10 cellular contexts compared by ENCODE assay signal in genomic region chr2:207394812-207395534, GRCh38.
DNase-seq lines count a peak whose midpoint lies in the region; ATAC-seq and TF ChIP-seq lines count a peak whose summit lies in the region.
"Had no signal": no experiment of that assay in that cellular context is flagged by ENCODE, and none has a peak within 500 bp of the region (broad histone marks: within the 10 kb centered on the region; RNA-seq: fewer than 3 reads in every experiment).

No MANE protein-coding gene starts in this region.

- H3K36me3 Mint-ChIP-seq in MCF 10A (ENCODE audit: insufficient read depth, unreplicated experiment) = no peaks in the 10 kb centered on the region
- H3K36me3 Mint-ChIP-seq in stimulated activated naive CD8-positive, alpha-beta T cell treated with anti-CD3 and anti-CD28 coated beads, Interleukin-15, Interleukin-2, amounts not matched to agents 100 ng/mL and 50 ng/mL, for 24 hours (ENCODE audit: low read depth) = no peaks in the 10 kb centered on the region
- H3K36me3 Mint-ChIP-seq: activated naive CD8-positive, alpha-beta T cell treated with anti-CD3 and anti-CD28 coated beads, Interleukin-2, amount 10 ng/mL, durations not matched to agents 7 days and 5 days had no signal

- ATAC-seq in GM19351 (IDR thresholded peaks at IDR 0.05; ENCODE audit: unreplicated experiment) (no peak), HG03135 (IDR thresholded peaks at IDR 0.05; ENCODE audit: unreplicated experiment) (no peak)

- intact Hi-C loops in MCF 10A (cut with micrococcal nuclease) (loop anchor here (1.0 to 2.0 kb wide), 6 partner anchors 60 to 229 kb away; no protein-coding TSS in a partner anchor), breast epithelium (cut with DNase I; ENCODE audit: low total_unique reads) (no loop called here)

- no peak for TF ChIP-seq POLR2A in breast epithelium (IDR thresholded peaks at IDR 0.05)

- no peak overlapping the region for H3K4me3 ChIP-seq in breast epithelium
- H3K4me3 ChIP-seq: pancreas had no signal

- no peak overlapping the region for H3K4me3 Mint-ChIP-seq in MCF 10A (ENCODE audit: unreplicated experiment)
- H3K4me3 Mint-ChIP-seq in stimulated activated naive CD8-positive, alpha-beta T cell treated with anti-CD3 and anti-CD28 coated beads, Interleukin-15, Interleukin-2, amounts not matched to agents 100 ng/mL and 50 ng/mL, for 24 hours = no peak overlapping the region
- H3K4me3 Mint-ChIP-seq: activated naive CD8-positive, alpha-beta T cell treated with anti-CD3 and anti-CD28 coated beads, Interleukin-2, amount 10 ng/mL, durations not matched to agents 7 days and 5 days had no signal

- H3K27ac Mint-ChIP-seq in MCF 10A (ENCODE audit: low read depth, unreplicated experiment) = peak overlapping the region; percentile 85
- H3K27ac Mint-ChIP-seq in stimulated activated naive CD8-positive, alpha-beta T cell treated with anti-CD3 and anti-CD28 coated beads, Interleukin-15, Interleukin-2, amounts not matched to agents 100 ng/mL and 50 ng/mL, for 24 hours = peak overlapping the region; percentile 9
- H3K27ac Mint-ChIP-seq: activated naive CD8-positive, alpha-beta T cell treated with anti-CD3 and anti-CD28 coated beads, Interleukin-2, amount 10 ng/mL, durations not matched to agents 7 days and 5 days had no signal

- H3K4me1 Mint-ChIP-seq in MCF 10A (ENCODE audit: insufficient read depth, unreplicated experiment) = peaks cover 27% of the 10 kb centered on the region
- H3K4me1 Mint-ChIP-seq in stimulated activated naive CD8-positive, alpha-beta T cell treated with anti-CD3 and anti-CD28 coated beads, Interleukin-15, Interleukin-2, amounts not matched to agents 100 ng/mL and 50 ng/mL, for 24 hours (ENCODE audit: low read depth) = peaks cover 8% of the 10 kb centered on the region
- H3K4me1 Mint-ChIP-seq: activated naive CD8-positive, alpha-beta T cell treated with anti-CD3 and anti-CD28 coated beads, Interleukin-2, amount 10 ng/mL, durations not matched to agents 7 days and 5 days had no signal

- TSS peak; percentile 85 for BruUV-seq in MCF 10A (replicated peaks; lab: Mats Ljungman, UMichigan)

- CTCF ChIA-PET in MCF 10A (lab: Yijun Ruan, JAX) = interaction anchor here (0.8 kb wide), 1 partner anchor 414 kb away, joined by 3 read pairs; no protein-coding TSS in a partner anchor

- H3K27me3 Mint-ChIP-seq in MCF 10A (ENCODE audit: insufficient read depth, unreplicated experiment) = no peaks in the 10 kb centered on the region
- H3K27me3 Mint-ChIP-seq in stimulated activated naive CD8-positive, alpha-beta T cell treated with anti-CD3 and anti-CD28 coated beads, Interleukin-15, Interleukin-2, amounts not matched to agents 100 ng/mL and 50 ng/mL, for 24 hours = no peaks in the 10 kb centered on the region

- no peaks in the 10 kb centered on the region for H3K4me1 ChIP-seq in breast epithelium
- H3K4me1 ChIP-seq: pancreas had no signal

- H3K9me3 ChIP-seq in breast epithelium = no peaks in the 10 kb centered on the region
- H3K9me3 ChIP-seq: pancreas had no signal

- POLR2A ChIA-PET in MCF 10A (lab: Yijun Ruan, JAX) = interaction anchor here (0.6 to 1.7 kb wide), 8 partner anchors 11 to 229 kb away, joined by 3 to 10 read pairs (median 4); partner anchors contain the start of gene KLF7

- H3K9me3 Mint-ChIP-seq in MCF 10A (ENCODE audit: unreplicated experiment) = peaks cover 9% of the 10 kb centered on the region
- no peaks in the 10 kb centered on the region for H3K9me3 Mint-ChIP-seq in stimulated activated naive CD8-positive, alpha-beta T cell treated with anti-CD3 and anti-CD28 coated beads, Interleukin-15, Interleukin-2, amounts not matched to agents 100 ng/mL and 50 ng/mL, for 24 hours

- H3K27ac ChIP-seq in breast epithelium = no peak overlapping the region
- H3K27ac ChIP-seq: pancreas had no signal

- DNase-seq in MCF 10A (ENCODE audit: unreplicated experiment) (peak; percentile 97), breast epithelium (ENCODE audit: low spot score in 2 of 2) (no peak), SW480 (ENCODE audit: low spot score) (peak; percentile 78), glomerular endothelial cell (ENCODE audit: extremely low read depth, low read depth, low spot score) (peak; percentile 98), NCI-H524 treated with DMSO at 0.1 percent for 48 hours (lab: John Stamatoyannopoulos, UW) (no peak)
- DNase-seq: activated naive CD8-positive, alpha-beta T cell treated with anti-CD3 and anti-CD28 coated beads, Interleukin-2, amount 10 ng/mL, durations not matched to agents 7 days and 5 days; pancreas had no signal

- no peaks in the 10 kb centered on the region for H3K27me3 ChIP-seq in breast epithelium
- H3K27me3 ChIP-seq: pancreas had no signal

- no peak for TF ChIP-seq CTCF in MCF 10A (IDR thresholded peaks at IDR 0.05; ENCODE audit: unreplicated experiment)
- no peak for TF ChIP-seq CTCF in breast epithelium (IDR thresholded peaks at IDR 0.05)

- no peaks in the 10 kb centered on the region for H3K36me3 ChIP-seq in breast epithelium
- H3K36me3 ChIP-seq: pancreas had no signal

Comparison
In these comparisons a context has a peak if more than half of its experiments do, and no peak if none do; other contexts are left out.
1. DNase-seq: peak in MCF 10A (single experiment), SW480 (single experiment) and glomerular endothelial cell (single experiment); none in breast epithelium (0 of 2) and NCI-H524 treated with DMSO at 0.1 percent for 48 hours (single experiment).